ENCODE assay signal across 8 cellular contexts in genomic region chr1:147640553-147641165, GRCh38. TPM values are rescaled to one million over a fixed set of nuclear protein-coding genes. Genes with fewer than 3 reads are reported as not detected.
DNase-seq lines count a peak whose midpoint lies in the region; ATAC-seq lines count a peak whose summit lies in the region.

No MANE protein-coding gene starts in this region.

- no peak overlapping the region for H3K4me3 ChIP-seq in MG63

- DNase-seq in ELR (ENCODE audit: low read depth) (peak; percentile 89), H4 (ENCODE audit: low spot score) (peak; percentile 66), MG63 (peak; percentile 77), SKM-1 (lab: John Stamatoyannopoulos, UW; ENCODE audit: unreplicated experiment) (peak; percentile 56), Right ventricle myocardium superior (peak; percentile 69), putamen (ENCODE audit: low spot score) (peak; percentile 36), GF-D8 (lab: John Stamatoyannopoulos, UW) (no peak)
- DNase-seq in activated naive CD4-positive, alpha-beta T cell treated with anti-CD3 and anti-CD28 coated beads, Interleukin-2, amount 50 U/mL, for 16 hours: peak; percentile 80

- H3K27me3 ChIP-seq in MG63: no peaks in the 10 kb centered on the region

- H3K9me3 ChIP-seq in MG63: no peaks in the 10 kb centered on the region

- no peaks in the 10 kb centered on the region for H3K36me3 ChIP-seq in MG63

- peak; percentile 96 for ATAC-seq in Right ventricle myocardium superior (ENCODE audit: poor library complexity)

- intact Hi-C loops in Right ventricle myocardium superior (cut with DNase I): loop anchor here (5.0 to 10.0 kb wide), 3 partner anchors 143 to 366 kb away; no protein-coding TSS in a partner anchor

RNA-seq across cellular contexts. Expression of gene ACP6, which starts 29.7 kb away (rescaled TPM):
- total RNA-seq in H4 (2014; rRNA removed; shearing (Covaris generic)): 7.3 and 10.9 TPM in 2 replicates
- total RNA-seq in MG63 (2014; rRNA removed; shearing (Covaris generic); ENCODE audit: low replicate concordance): 9.6 and 15.9 TPM in 2 replicates
- 9.1 TPM for total RNA-seq in Right ventricle myocardium superior
